Comparison of ENCODE assay signal across 16 cellular contexts in genomic region chr4:98630804-98631454, GRCh38. TPM values are rescaled to one million over a fixed set of nuclear protein-coding genes. Genes with fewer than 3 reads are reported as not detected.
DNase-seq lines count a peak whose midpoint lies in the region; ATAC-seq and TF ChIP-seq lines count a peak whose summit lies in the region.
"Had no signal": no experiment of that assay in that cellular context is flagged by ENCODE, and none has a peak within 500 bp of the region (broad histone marks: within the 10 kb centered on the region; RNA-seq: fewer than 3 reads in every experiment).

No MANE protein-coding gene starts in this region.

- H3K9me3 Mint-ChIP-seq in brain: peaks cover 5 to 25% (median 11%) of the 10 kb centered on the region in 5 experiments
- H3K9me3 Mint-ChIP-seq: CD4-positive, CD25-positive, alpha-beta regulatory T cell; stimulated activated naive CD8-positive, alpha-beta T cell treated with anti-CD3 and anti-CD28 coated beads, Interleukin-15, amount 100 ng/mL, for 72 hours had no signal

- H3K27me3 Mint-ChIP-seq in brain: peaks cover 3% of the 10 kb centered on the region
- H3K27me3 Mint-ChIP-seq: CD4-positive, CD25-positive, alpha-beta regulatory T cell; stimulated activated naive CD8-positive, alpha-beta T cell treated with anti-CD3 and anti-CD28 coated beads, Interleukin-15, amount 100 ng/mL, for 72 hours had no signal

- no peak for TF ChIP-seq CTCF in brain (conservative IDR thresholded peaks at IDR 0.05)

- peak overlapping the region in 2 of 5 experiments; percentile 44 to 47 for H3K4me3 Mint-ChIP-seq in brain
- H3K4me3 Mint-ChIP-seq: stimulated activated naive CD8-positive, alpha-beta T cell treated with anti-CD3 and anti-CD28 coated beads, Interleukin-15, amount 100 ng/mL, for 72 hours had no signal

- H3K27ac Mint-ChIP-seq in brain: peak overlapping the region in 4 of 5 experiments; percentile 53 to 95 (median 88)
- H3K27ac Mint-ChIP-seq: stimulated activated naive CD8-positive, alpha-beta T cell treated with anti-CD3 and anti-CD28 coated beads, Interleukin-15, amount 100 ng/mL, for 72 hours had no signal

- ATAC-seq in GM18861 (IDR thresholded peaks at IDR 0.05; ENCODE audit: unreplicated experiment): no peak
- ATAC-seq in GM18909 (IDR thresholded peaks at IDR 0.05; ENCODE audit: poor library complexity, unreplicated experiment): no peak
- ATAC-seq: heart left ventricle; stimulated activated naive CD8-positive, alpha-beta T cell treated with anti-CD3 and anti-CD28 coated beads, Interleukin-15, amount 100 ng/mL, for 72 hours had no signal

- peak overlapping the region; percentile 75 for H3K27ac ChIP-seq in temporal lobe (ENCODE audit: low read depth, low read length)
- H3K27ac ChIP-seq: 22Rv1, heart left ventricle had no signal

- peak; percentile 66 for DNase-seq in DMS 273 (lab: John Stamatoyannopoulos, UW; ENCODE audit: unreplicated experiment)
- no peak for DNase-seq in DMS 273 treated with DMSO at 0.1 percent for 48 hours (lab: John Stamatoyannopoulos, UW)
- DNase-seq in iPS-NIHi11 (ENCODE audit: low spot score): peak; percentile 37
- DNase-seq in NCI-H2081 (lab: John Stamatoyannopoulos, UW): no peak
- DNase-seq: activated gamma-delta T cell treated with Interleukin-2 at 50 U/mL for 16 hours; CD4-positive, CD25-positive, alpha-beta regulatory T cell; heart left ventricle; kidney; NCI-H146; NCI-H510A treated with DMSO at 0.1 percent for 48 hours; stimulated activated naive CD8-positive, alpha-beta T cell treated with anti-CD3 and anti-CD28 coated beads, Interleukin-15, amount 100 ng/mL, for 72 hours had no signal

- H3K4me1 Mint-ChIP-seq in brain: peaks cover 71% of the 10 kb centered on the region

- H3K36me3 Mint-ChIP-seq in brain: peaks cover 42% of the 10 kb centered on the region

RNA-seq across cellular contexts. Expression of gene TSPAN5, which starts 27.5 kb away (rescaled TPM):
- 18.3 TPM for polyA plus RNA-seq in brain (ENCODE audit: insufficient read depth, low read depth, low replicate concordance)
- total RNA-seq in temporal lobe: 112 TPM

Comparison
In these comparisons a context has a peak if more than half of its experiments do, and no peak if none do; other contexts are left out.
1. DNase-seq: peak in DMS 273 (single experiment) and iPS-NIHi11 (single experiment); none in DMS 273 treated with DMSO at 0.1 percent for 48 hours (single experiment) and NCI-H2081 (0 of 2).